In the genomic region with DNA sequence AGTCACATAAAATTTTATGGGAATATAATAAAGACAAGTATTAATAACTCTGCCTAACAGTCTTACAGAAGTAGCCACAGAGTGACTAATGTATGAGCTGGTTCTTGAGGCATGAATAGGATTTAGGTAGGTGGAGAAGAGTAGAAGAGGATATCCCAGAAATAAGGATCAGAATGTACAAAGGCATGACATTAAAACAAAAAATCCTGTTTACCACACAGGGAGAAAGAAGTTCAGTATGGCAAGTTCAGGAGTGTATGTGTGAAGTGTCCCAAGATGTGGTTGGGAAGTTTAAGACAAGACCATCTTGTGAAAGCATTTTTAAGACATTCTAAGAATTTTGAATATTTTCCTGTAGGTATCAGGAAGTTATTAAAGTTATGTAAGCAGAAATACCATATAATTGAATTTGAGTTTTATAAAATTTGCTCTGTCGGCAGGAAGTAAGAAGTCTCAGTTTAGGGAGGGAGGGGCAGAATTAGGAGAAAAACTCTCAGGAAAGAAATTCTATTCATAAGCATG, we compare ENCODE assay signal across 15 cellular contexts.
DNase-seq lines count a peak whose midpoint lies in the region; ATAC-seq, FAIRE-seq and TF ChIP-seq lines count a peak whose summit lies in the region.
"Had no signal": no experiment of that assay in that cellular context is flagged by ENCODE, and none has a peak within 500 bp of the region (broad histone marks: within the 10 kb centered on the region; RNA-seq: fewer than 3 reads in every experiment).

No MANE protein-coding gene starts in this region.

- DNase-seq in AG04450 (ENCODE audit: low read depth, low spot score): peak; percentile 26
- peak; percentile 50 for DNase-seq in LoVo (ENCODE audit: low spot score)
- DNase-seq in bronchial epithelial cell (ENCODE audit: low read depth): peak; percentile 92
- peak; percentile 34 for DNase-seq in kidney epithelial cell (ENCODE audit: low read depth)
- DNase-seq in activated CD4-positive, alpha-beta T cell treated with anti-CD3 and anti-CD28 coated beads, Interleukin-2, amount 10 ng/mL, durations not matched to agents 7 days and 5 days: no peak
- DNase-seq in right atrium auricular region (ENCODE audit: low spot score): no peak
- DNase-seq in mucosa of gallbladder (ENCODE audit: low spot score): no peak
- DNase-seq: activated naive CD8-positive, alpha-beta T cell treated with anti-CD3 and anti-CD28 coated beads, Interleukin-2, amount 10 ng/mL, durations not matched to agents 7 days and 5 days; DMS79 treated with DMSO at 0.1 percent for 48 hours; endodermal cell; Karpas-422; naive B cell; RPMI8226 had no signal

- no peak overlapping the region for H3K27ac ChIP-seq in AG04450 (ENCODE audit: low read depth, low read length)
- no peak overlapping the region for H3K27ac ChIP-seq in right atrium auricular region

- H3K4me3 Mint-ChIP-seq in activated CD4-positive, alpha-beta T cell treated with anti-CD3 and anti-CD28 coated beads, Interleukin-2, amount 10 ng/mL, durations not matched to agents 7 days and 5 days: no peak overlapping the region
- H3K4me3 Mint-ChIP-seq: activated naive CD8-positive, alpha-beta T cell treated with anti-CD3 and anti-CD28 coated beads, Interleukin-2, amount 10 ng/mL, durations not matched to agents 7 days and 5 days; B cell; endodermal cell; naive B cell had no signal

- ATAC-seq in HG02970 (IDR thresholded peaks at IDR 0.05; ENCODE audit: low FRiP score, unreplicated experiment): no peak

- H3K27me3 Mint-ChIP-seq in activated CD4-positive, alpha-beta T cell treated with anti-CD3 and anti-CD28 coated beads, Interleukin-2, amount 10 ng/mL, durations not matched to agents 7 days and 5 days: peaks cover 6% of the 10 kb centered on the region

- POLR2A ChIA-PET in AG04450 (lab: Yijun Ruan, JAX): no interaction called here
- POLR2A ChIA-PET in activated CD4-positive, alpha-beta T cell treated with anti-CD3 and anti-CD28 coated beads, Interleukin-2, amount 10 ng/mL, durations not matched to agents 7 days and 5 days (lab: Charles Lee): no interaction called here

- FAIRE-seq in bronchial epithelial cell (lab: Jason Lieb, UNC): no peak

- no peaks in the 10 kb centered on the region for H3K27me3 ChIP-seq in AG04450 (ENCODE audit: control insufficient read depth, insufficient read depth, low read length)
- H3K27me3 ChIP-seq in bronchial epithelial cell (ENCODE audit: control insufficient read depth, insufficient read depth, low read length): no peaks in the 10 kb centered on the region
- no peaks in the 10 kb centered on the region for H3K27me3 ChIP-seq in kidney epithelial cell (ENCODE audit: control insufficient read depth, insufficient read depth, low read length)
- no peaks in the 10 kb centered on the region for H3K27me3 ChIP-seq in right atrium auricular region

- no peaks in the 10 kb centered on the region for H3K4me1 Mint-ChIP-seq in activated CD4-positive, alpha-beta T cell treated with anti-CD3 and anti-CD28 coated beads, Interleukin-2, amount 10 ng/mL, durations not matched to agents 7 days and 5 days
- H3K4me1 Mint-ChIP-seq: activated naive CD8-positive, alpha-beta T cell treated with anti-CD3 and anti-CD28 coated beads, Interleukin-2, amount 10 ng/mL, durations not matched to agents 7 days and 5 days; B cell; naive B cell had no signal

- TF ChIP-seq CTCF in AG04450 (IDR thresholded peaks at IDR 0.05; ENCODE audit: low read depth, low read length): no peak
- no peak for TF ChIP-seq CTCF in bronchial epithelial cell (IDR thresholded peaks at IDR 0.05; ENCODE audit: insufficient read depth, low read length, severe bottlenecking)
- no peak for TF ChIP-seq CTCF in kidney epithelial cell (IDR thresholded peaks at IDR 0.05; ENCODE audit: insufficient read depth, low read length, poor library complexity, severe bottlenecking)
- TF ChIP-seq CTCF in right atrium auricular region (IDR thresholded peaks at IDR 0.05): no peak

- CTCF ChIA-PET in AG04450 (lab: Charles Lee): no interaction called here
- CTCF ChIA-PET in activated CD4-positive, alpha-beta T cell treated with anti-CD3 and anti-CD28 coated beads, Interleukin-2, amount 10 ng/mL, durations not matched to agents 7 days and 5 days (lab: Charles Lee): no interaction called here

- H3K36me3 ChIP-seq in bronchial epithelial cell (ENCODE audit: control insufficient read depth, insufficient read depth, low read length) (no peaks in the 10 kb centered on the region), kidney epithelial cell (ENCODE audit: control insufficient read depth, insufficient read depth, low read length) (no peaks in the 10 kb centered on the region), right atrium auricular region (no peaks in the 10 kb centered on the region)

- H3K9me3 ChIP-seq in AG04450 (ENCODE audit: control insufficient read depth, insufficient read depth, low read length) (no peaks in the 10 kb centered on the region), right atrium auricular region (no peaks in the 10 kb centered on the region)

- H3K27ac Mint-ChIP-seq in activated CD4-positive, alpha-beta T cell treated with anti-CD3 and anti-CD28 coated beads, Interleukin-2, amount 10 ng/mL, durations not matched to agents 7 days and 5 days: no peak overlapping the region
- H3K27ac Mint-ChIP-seq: activated naive CD8-positive, alpha-beta T cell treated with anti-CD3 and anti-CD28 coated beads, Interleukin-2, amount 10 ng/mL, durations not matched to agents 7 days and 5 days; B cell; endodermal cell; naive B cell had no signal

- H3K4me3 ChIP-seq in AG04450 (ENCODE audit: low read depth, low read length): no peak overlapping the region
- H3K4me3 ChIP-seq in bronchial epithelial cell (ENCODE audit: low read depth, low read length): no peak overlapping the region
- no peak overlapping the region for H3K4me3 ChIP-seq in kidney epithelial cell (ENCODE audit: low read depth, low read length)
- no peak overlapping the region for H3K4me3 ChIP-seq in right atrium auricular region

- peaks cover 0 to 7% of the 10 kb centered on the region in 2 donors for H3K4me1 ChIP-seq in right atrium auricular region

- H3K36me3 Mint-ChIP-seq in activated CD4-positive, alpha-beta T cell treated with anti-CD3 and anti-CD28 coated beads, Interleukin-2, amount 10 ng/mL, durations not matched to agents 7 days and 5 days (ENCODE audit: low read depth): no peaks in the 10 kb centered on the region
- H3K36me3 Mint-ChIP-seq: activated naive CD8-positive, alpha-beta T cell treated with anti-CD3 and anti-CD28 coated beads, Interleukin-2, amount 10 ng/mL, durations not matched to agents 7 days and 5 days; naive B cell had no signal

- no peaks in the 10 kb centered on the region for H3K9me3 Mint-ChIP-seq in activated CD4-positive, alpha-beta T cell treated with anti-CD3 and anti-CD28 coated beads, Interleukin-2, amount 10 ng/mL, durations not matched to agents 7 days and 5 days
- H3K9me3 Mint-ChIP-seq: activated naive CD8-positive, alpha-beta T cell treated with anti-CD3 and anti-CD28 coated beads, Interleukin-2, amount 10 ng/mL, durations not matched to agents 7 days and 5 days; endodermal cell had no signal

Comparison
In these comparisons a context has a peak if more than half of its experiments do, and no peak if none do; other contexts are left out.
1. DNase-seq: peak in AG04450 (single experiment), LoVo (single experiment), bronchial epithelial cell (single experiment) and kidney epithelial cell (single experiment); none in activated CD4-positive, alpha-beta T cell treated with anti-CD3 and anti-CD28 coated beads, Interleukin-2, amount 10 ng/mL, durations not matched to agents 7 days and 5 days (single experiment), right atrium auricular region (single experiment) and mucosa of gallbladder (single experiment).